ENCODE assay signal across 25 cellular contexts in genomic region chr6:63795006-63795405, GRCh38.
"Had no signal": no experiment of that assay in that cellular context is flagged by ENCODE, and none has a peak within 500 bp of the region (broad histone marks: within the 10 kb centered on the region; RNA-seq: fewer than 3 reads in every experiment).

No MANE protein-coding gene starts in this region.

- DNase-seq: activated CD4-positive, alpha-beta T cell treated with anti-CD3 and anti-CD28 coated beads for 1 hour; activated CD4-positive, alpha-beta T cell treated with anti-CD3 and anti-CD28 coated beads, Interleukin-2, amount 50 U/mL, for 1 hour; activated CD8-positive, alpha-beta T cell treated with anti-CD3 and anti-CD28 coated beads, Interleukin-2, amount 10 ng/mL, durations not matched to agents 7 days and 5 days; activated T-cell treated with anti-CD3 and anti-CD28 coated beads, Interleukin-2, amount 50 U/mL, for 1 hour; adrenal gland; effector memory CD8-positive, alpha-beta T cell; esophagus squamous epithelium; kidney; lower lobe of right lung; mesendoderm; mucosa of descending colon; naive B cell; occipital lobe; posterior cingulate gyrus; retina; spleen; stimulated activated CD4-positive, alpha-beta T cell treated with anti-CD3 and anti-CD28 coated beads, Interleukin-4, amount 100 ng/mL, for 4 hours; stimulated activated naive CD8-positive, alpha-beta T cell treated with anti-CD3 and anti-CD28 coated beads, Interleukin-15, Interleukin-2, amounts not matched to agents 100 U/mL and 50 U/mL, for 24 hours; substantia nigra; T-helper 1 cell; thyroid gland; upper lobe of right lung had no signal

- ATAC-seq: activated CD8-positive, alpha-beta T cell treated with anti-CD3 and anti-CD28 coated beads, Interleukin-2, amount 10 ng/mL, durations not matched to agents 7 days and 5 days; activated naive CD4-positive, alpha-beta T cell treated with anti-CD3 and anti-CD28 coated beads, Interleukin-2, amount 50 U/mL, for 72 hours; activated T-helper 17 cell treated with anti-CD3 and anti-CD28 coated beads, Interleukin-2, amount 50 U/mL, for 72 hours; effector memory CD8-positive, alpha-beta T cell; left lobe of liver; lower lobe of right lung; mucosa of descending colon; stimulated activated naive CD8-positive, alpha-beta T cell treated with anti-CD3 and anti-CD28 coated beads, Interleukin-15, Interleukin-2, amounts not matched to agents 100 U/mL and 50 U/mL, for 24 hours; upper lobe of right lung had no signal
